Comparison of ENCODE assay signal across 9 cellular contexts in genomic region chr16:15879255-15879804, GRCh38.
A peak's percentile ranks its signal among the peaks of the same experiment; 100 is the strongest.
DNase-seq lines count a peak whose midpoint lies in the region; ATAC-seq and TF ChIP-seq lines count a peak whose summit lies in the region.
"Had no signal": no experiment of that assay in that cellular context is flagged by ENCODE, and none has a peak within 500 bp of the region (broad histone marks: within the 10 kb centered on the region; RNA-seq: fewer than 3 reads in every experiment).

No MANE protein-coding gene starts in this region.

- H3K27ac ChIP-seq in epithelial cell of prostate (peak overlapping the region; percentile 88), coronary artery (peak overlapping the region in 1 of 2 donors; percentile 50)

- peak; percentile 1 for DNase-seq in NCI-H1436 treated with DMSO at 0.1 percent for 48 hours (lab: John Stamatoyannopoulos, UW)
- DNase-seq in NCI-H1436 (lab: John Stamatoyannopoulos, UW): no peak
- peak; percentile 70 for DNase-seq in OCI-M1 (lab: John Stamatoyannopoulos, UW)
- peak; percentile 75 for DNase-seq in epithelial cell of prostate (ENCODE audit: low read depth, low spot score)
- DNase-seq in skeletal muscle cell (ENCODE audit: low read depth): peak; percentile 88
- no peak for DNase-seq in coronary artery (ENCODE audit: low spot score)
- DNase-seq in D341Med (ENCODE audit: low spot score): no peak
- DNase-seq: GOT3 had no signal

- H3K4me3 ChIP-seq in skeletal muscle cell (ENCODE audit: low read depth, low read length) (no peak overlapping the region), coronary artery (no peak overlapping the region)

- TF ChIP-seq CTCF in coronary artery (IDR thresholded peaks at IDR 0.05): no peak

- no peak for ATAC-seq in HG02885 (IDR thresholded peaks at IDR 0.05; ENCODE audit: poor library complexity, unreplicated experiment)

Comparison
In these comparisons a context has a peak if more than half of its experiments do, and no peak if none do; other contexts are left out.
1. DNase-seq: peak in NCI-H1436 treated with DMSO at 0.1 percent for 48 hours (single experiment), OCI-M1 (single experiment), epithelial cell of prostate (single experiment) and skeletal muscle cell (single experiment); none in NCI-H1436 (single experiment), coronary artery (single experiment) and D341Med (single experiment).